ENCODE assay signal across 24 cellular contexts in genomic region chr10:133239990-133240389, GRCh38. TPM values are rescaled to one million over a fixed set of nuclear protein-coding genes. Genes with fewer than 3 reads are reported as not detected.
DNase-seq lines count a peak whose midpoint lies in the region; ATAC-seq and TF ChIP-seq lines count a peak whose summit lies in the region.
"Had no signal": no experiment of that assay in that cellular context is flagged by ENCODE, and none has a peak within 500 bp of the region (broad histone marks: within the 10 kb centered on the region; RNA-seq: fewer than 3 reads in every experiment).

No MANE protein-coding gene starts in this region.

- no peak for TF ChIP-seq CTCF in type B pancreatic cell (conservative IDR thresholded peaks at IDR 0.05)

- no peak overlapping the region for H2BK5ac ChIP-seq in neuronal stem cell (ENCODE audit: low read length)

- H3K4me2 ChIP-seq in BLaER1 treated with 17β-estradiol and CSF1 and Interleukin-3, amounts not matched to agents 10 nM and 100 nM, result peak overlapping the region; percentile 46 to 99 (median 93); a peak in 21 of 22 replicates
- no peak overlapping the region for H3K4me2 ChIP-seq in neuronal stem cell (ENCODE audit: insufficient read depth, low read length, poor library complexity, severe bottlenecking)
- H3K4me2 ChIP-seq: A549 had no signal

- no peak overlapping the region for H2AFZ ChIP-seq in neuronal stem cell (ENCODE audit: low read length)

- peaks cover 47% of the 10 kb centered on the region for H3K27me3 Mint-ChIP-seq in type B pancreatic cell

- no peaks in the 10 kb centered on the region for H3K36me3 ChIP-seq in BLaER1 treated with 17β-estradiol and CSF1 and Interleukin-3, amounts not matched to agents 10 nM and 100 nM
- H3K36me3 ChIP-seq in neuronal stem cell (replicated peaks in 1 of 2; ENCODE audit: control insufficient read depth in 2 of 2, insufficient read depth in 2 of 2, low read length in 2 of 2), result no peaks in the 10 kb centered on the region
- H3K36me3 ChIP-seq: BE2C had no signal

- H2BK120ac ChIP-seq in neuronal stem cell (ENCODE audit: low read depth, low read length), result no peak overlapping the region

- no peak overlapping the region for H4K8ac ChIP-seq in neuronal stem cell (ENCODE audit: low read depth, low read length)

- H3K14ac ChIP-seq in neuronal stem cell (ENCODE audit: low read length), result no peak overlapping the region

- peaks cover 0 to 39% (median 10%) of the 10 kb centered on the region in 11 experiments; a peak in 12 of 22 replicates for H4K20me1 ChIP-seq in BLaER1 treated with 17β-estradiol and CSF1 and Interleukin-3, amounts not matched to agents 10 nM and 100 nM

- no peak overlapping the region for H3K27ac Mint-ChIP-seq in type B pancreatic cell
- H3K27ac Mint-ChIP-seq: CD4-positive, CD25-positive, alpha-beta regulatory T cell; CD8-positive, alpha-beta memory T cell had no signal

- H3K27me3 ChIP-seq in right cardiac atrium (ENCODE audit: control insufficient read depth, insufficient read depth), result no peaks in the 10 kb centered on the region
- peaks cover 57 to 91% (median 74%) of the 10 kb centered on the region in 11 experiments for H3K27me3 ChIP-seq in BLaER1 treated with 17β-estradiol and CSF1 and Interleukin-3, amounts not matched to agents 10 nM and 100 nM
- peaks cover 17 to 95% (median 50%) of the 10 kb centered on the region in 3 experiments for H3K27me3 ChIP-seq in neuronal stem cell (ENCODE audit: control insufficient read depth in 3 of 3, insufficient read depth in 3 of 3, low read depth in 1 of 3, low read length in 3 of 3)

- H2BK12ac ChIP-seq in neuronal stem cell (ENCODE audit: low read length), result no peak overlapping the region

- ATAC-seq in right cardiac atrium, result no peak
- ATAC-seq in Right ventricle myocardium superior (ENCODE audit: poor library complexity), result no peak
- ATAC-seq: A549 had no signal

- H3K23ac ChIP-seq in neuronal stem cell (ENCODE audit: low read depth, low read length, poor library complexity), result no peak overlapping the region

- H2AK5ac ChIP-seq in neuronal stem cell (ENCODE audit: low read depth, low read length), result peak overlapping the region; percentile 30

- no peak overlapping the region for H2BK15ac ChIP-seq in neuronal stem cell (ENCODE audit: low read length)

- no peaks in the 10 kb centered on the region for H3K4me1 Mint-ChIP-seq in type B pancreatic cell (ENCODE audit: unreplicated experiment)

- H3K4ac ChIP-seq in neuronal stem cell (ENCODE audit: low read length), result no peak overlapping the region

- DNase-seq in right cardiac atrium (peak in 2 of 3 donors; percentile 37 to 58), Right ventricle myocardium superior (no peak), neuronal stem cell (ENCODE audit: low spot score) (no peak), type B pancreatic cell (ENCODE audit: extremely low spot score, unreplicated experiment) (no peak), ecto neural progenitor cell (ENCODE audit: low spot score) (no peak)
- DNase-seq: AML-193; BE2C; C1 segment of cervical spinal cord; CD4-positive, alpha-beta memory T cell; CD4-positive, CD25-positive, alpha-beta regulatory T cell; CD8-positive, alpha-beta memory T cell; COR-L47; DMS 273 treated with DMSO at 0.1 percent for 48 hours; DMS153; DMS53; DMS79; DND-41; EL had no signal

- H3K79me1 ChIP-seq in neuronal stem cell (ENCODE audit: low read depth, low read length), result peaks cover 3% of the 10 kb centered on the region

- no peak overlapping the region for H4K91ac ChIP-seq in neuronal stem cell (ENCODE audit: low read depth, low read length, poor library complexity)

- H3K4me3 Mint-ChIP-seq in type B pancreatic cell, result no peak overlapping the region

- H3K9me3 ChIP-seq in right cardiac atrium (ENCODE audit: control insufficient read depth, low read length) (no peaks in the 10 kb centered on the region), neuronal stem cell (replicated peaks in 1 of 2; ENCODE audit: control insufficient read depth in 2 of 2, insufficient read depth in 1 of 2, low read depth in 1 of 2, low read length in 2 of 2) (no peaks in the 10 kb centered on the region)
- H3K9me3 ChIP-seq in BLaER1 treated with 17β-estradiol and CSF1 and Interleukin-3, amounts not matched to agents 10 nM and 100 nM (replicated peaks in 1 of 11), result no peaks in the 10 kb centered on the region
- H3K9me3 ChIP-seq: A549, BE2C had no signal

- no peaks in the 10 kb centered on the region for H3K9me3 Mint-ChIP-seq in type B pancreatic cell
- H3K9me3 Mint-ChIP-seq: CD4-positive, CD25-positive, alpha-beta regulatory T cell; CD8-positive, alpha-beta memory T cell had no signal

- H3K36me3 Mint-ChIP-seq in type B pancreatic cell, result no peaks in the 10 kb centered on the region
- H3K36me3 Mint-ChIP-seq: CD4-positive, alpha-beta memory T cell; CD4-positive, CD25-positive, alpha-beta regulatory T cell; CD8-positive, alpha-beta memory T cell had no signal

- H3K9ac ChIP-seq in BLaER1 treated with 17β-estradiol and CSF1 and Interleukin-3, amounts not matched to agents 10 nM and 100 nM, result 0 out of 22 replicates have a peak overlapping the region, but pooled peaks of 1 of the 11 experiments have one; percentile 25
- H3K9ac ChIP-seq in neuronal stem cell (ENCODE audit: low read depth, low read length, poor library complexity), result no peak overlapping the region

- H3K4me3 ChIP-seq in right cardiac atrium (ENCODE audit: low read length), result no peak overlapping the region
- H3K4me3 ChIP-seq in BLaER1 treated with 17β-estradiol and CSF1 and Interleukin-3, amounts not matched to agents 10 nM and 100 nM, result no peak overlapping the region; a peak in 1 of 20 replicates
- no peak overlapping the region for H3K4me3 ChIP-seq in neuronal stem cell (ENCODE audit: low read length in 2 of 2)
- H3K4me3 ChIP-seq: A549 had no signal

- H3K18ac ChIP-seq in neuronal stem cell (ENCODE audit: low read length), result no peak overlapping the region

- intact Hi-C loops in right cardiac atrium (cut with DNase I), result no loop called here
- intact Hi-C loops in Right ventricle myocardium superior (cut with DNase I), result no loop called here

- no peak overlapping the region for H3K27ac ChIP-seq in right cardiac atrium (ENCODE audit: low read length)
- no peak overlapping the region for H3K27ac ChIP-seq in BLaER1 treated with 17β-estradiol and CSF1 and Interleukin-3, amounts not matched to agents 10 nM and 100 nM
- no peak overlapping the region for H3K27ac ChIP-seq in neuronal stem cell (replicated peaks; ENCODE audit: low read length)
- H3K27ac ChIP-seq: 22Rv1, A549 had no signal

- H3K4me1 ChIP-seq in right cardiac atrium (ENCODE audit: control insufficient read depth, insufficient read depth, low read length) (no peaks in the 10 kb centered on the region), neuronal stem cell (ENCODE audit: control insufficient read depth in 2 of 2, insufficient read depth in 1 of 2, low read depth in 1 of 2, low read length in 2 of 2) (peaks cover 6 to 23% of the 10 kb centered on the region in 2 donors)
- peaks cover 56 to 98% (median 88%) of the 10 kb centered on the region in 10 experiments for H3K4me1 ChIP-seq in BLaER1 treated with 17β-estradiol and CSF1 and Interleukin-3, amounts not matched to agents 10 nM and 100 nM
- H3K4me1 ChIP-seq: BE2C had no signal

- 69% methylated on average over 15 of the region's 15 CpGs for WGBS in right cardiac atrium
- no CpG with 5 or more reads among the region's 15 CpGs for WGBS in neuronal stem cell (ENCODE audit: extremely low coverage in 2 of 2, insufficient read length in 2 of 2, insufficient replicate concordance in 1 of 2), 2 donors

RNA-seq across cellular contexts. Expression of gene VENTX, which starts 2.3 kb away (rescaled TPM):
- total RNA-seq in right cardiac atrium (under 1 TPM; 0.45 to 0.89 (median 0.68) TPM), Right ventricle myocardium superior (0.43 TPM), type B pancreatic cell (ENCODE audit: low replicate concordance) (not detected in 2 replicates)
- 0.48 TPM for polyA plus RNA-seq in right cardiac atrium
- polyA plus RNA-seq in neuronal stem cell (2013, experiment 1 of 2), result 0.42 TPM
- 0.35 TPM for polyA plus RNA-seq in neuronal stem cell (2013, experiment 2 of 2)
- total RNA-seq: A172; CD4-positive, alpha-beta memory T cell; CD4-positive, CD25-positive, alpha-beta regulatory T cell; CD8-positive, alpha-beta memory T cell; Daoy; G401 had no signal
- polyA plus RNA-seq: A549; CD4-positive, alpha-beta memory T cell; CD4-positive, CD25-positive, alpha-beta regulatory T cell; CD8-positive, alpha-beta memory T cell had no signal

RNA-seq across cellular contexts. Expression of gene UTF1, which starts 10.0 kb away (rescaled TPM):
- total RNA-seq in right cardiac atrium, result not detected
- polyA plus RNA-seq in right cardiac atrium, result not detected
- not detected for total RNA-seq in Right ventricle myocardium superior
- polyA plus RNA-seq in neuronal stem cell (2013, experiment 1 of 2), result 0.35 TPM
- polyA plus RNA-seq in neuronal stem cell (2013, experiment 2 of 2), result 0.33 TPM
- not detected in 2 replicates for total RNA-seq in type B pancreatic cell (ENCODE audit: low replicate concordance)
- total RNA-seq: A172; CD4-positive, alpha-beta memory T cell; CD4-positive, CD25-positive, alpha-beta regulatory T cell; CD8-positive, alpha-beta memory T cell; Daoy; G401 had no signal
- polyA plus RNA-seq: A549; CD4-positive, alpha-beta memory T cell; CD4-positive, CD25-positive, alpha-beta regulatory T cell; CD8-positive, alpha-beta memory T cell had no signal

RNA-seq across cellular contexts. Expression of gene ADAM8, which starts 36.7 kb away (rescaled TPM):
- total RNA-seq in right cardiac atrium, result 1 to 10 TPM; 1.4 to 2.1 (median 1.5) TPM
- polyA plus RNA-seq in right cardiac atrium, result 0.50 TPM
- total RNA-seq in Right ventricle myocardium superior, result 2.5 TPM
- 1.1 TPM for polyA plus RNA-seq in neuronal stem cell (2013, experiment 1 of 2)
- 1.3 TPM for polyA plus RNA-seq in neuronal stem cell (2013, experiment 2 of 2)
- total RNA-seq in type B pancreatic cell (ENCODE audit: low replicate concordance), result 6.2 and 7.1 TPM in 2 replicates

Comparison
In these comparisons a context has a peak if more than half of its experiments do, and no peak if none do; other contexts are left out.
1. DNase-seq: peak in right cardiac atrium (2 of 3); none in Right ventricle myocardium superior (single experiment), neuronal stem cell (single experiment), type B pancreatic cell (single experiment) and ecto neural progenitor cell (single experiment).